In genomic region chr4:26857278-26858034, GRCh38 we compare ENCODE assay signal across 8 cellular contexts. TPM values are rescaled to one million over a fixed set of nuclear protein-coding genes. Genes with fewer than 3 reads are reported as not detected.
DNase-seq lines count a peak whose midpoint lies in the region; ATAC-seq and TF ChIP-seq lines count a peak whose summit lies in the region.

No MANE protein-coding gene starts in this region.

- H3K9me3 Mint-ChIP-seq in chondrocyte (ENCODE audit: low read depth) = no peaks in the 10 kb centered on the region

- peaks cover 36% of the 10 kb centered on the region for H3K4me1 Mint-ChIP-seq in chondrocyte (ENCODE audit: low read depth)

- no peaks in the 10 kb centered on the region for H3K27me3 Mint-ChIP-seq in chondrocyte (ENCODE audit: low read depth)

- H3K27ac Mint-ChIP-seq in chondrocyte (ENCODE audit: unreplicated experiment) = peak overlapping the region; percentile 65

- no peaks in the 10 kb centered on the region for H3K36me3 Mint-ChIP-seq in chondrocyte (ENCODE audit: low read depth)

- TF ChIP-seq CTCF in chondrocyte (IDR thresholded peaks at IDR 0.05) = peak; percentile 32

- peak; percentile 45 for ATAC-seq in GM19043 (IDR thresholded peaks at IDR 0.05; ENCODE audit: low read depth, unreplicated experiment)
- ATAC-seq in HG03280 (IDR thresholded peaks at IDR 0.05; ENCODE audit: unreplicated experiment) = peak; percentile 52

- peak overlapping the region; percentile 67 for H3K4me3 Mint-ChIP-seq in chondrocyte (ENCODE audit: unreplicated experiment)

- peak; percentile 88 for DNase-seq in Ammon's horn (ENCODE audit: low spot score)
- DNase-seq in NCI-H446 treated with DMSO at 0.1 percent for 48 hours (lab: John Stamatoyannopoulos, UW) = peak; percentile 15
- peak; percentile 76 to 87 for DNase-seq in activated CD4-positive, alpha-beta T cell treated with anti-CD3 and anti-CD28 coated beads for 24 hours (ENCODE audit: low read depth in 2 of 2)
- DNase-seq in chondrocyte (ENCODE audit: low spot score) = peak; percentile 92
- peak; percentile 92 for DNase-seq in kidney tubule cell (ENCODE audit: low spot score)
- peak; percentile 83 to 88 for DNase-seq in stimulated activated CD4-positive, alpha-beta T cell treated with anti-CD3 and anti-CD28 coated beads, Interleukin-15, amount 100 ng/mL, for 48 hours (ENCODE audit: low read depth in 2 of 2)

RNA-seq across cellular contexts. Expression of gene STIM2, which starts 3.2 kb away (rescaled TPM):
- total RNA-seq in chondrocyte = 10.8 to 20.8 TPM (median 13.5 TPM) in 3 replicates

Comparison
In these comparisons a context has a peak if more than half of its experiments do, and no peak if none do; other contexts are left out.
1. Peak in every context shown above with its lines: DNase-seq and ATAC-seq.
2. DNase-seq: peak in every context shown above with its lines; median percentile 92 in chondrocyte; 92 in kidney tubule cell; 88 in Ammon's horn; 86 in stimulated activated CD4-positive, alpha-beta T cell treated with anti-CD3 and anti-CD28 coated beads, Interleukin-15, amount 100 ng/mL, for 48 hours; 82 in activated CD4-positive, alpha-beta T cell treated with anti-CD3 and anti-CD28 coated beads for 24 hours; 15 in NCI-H446 treated with DMSO at 0.1 percent for 48 hours.